Comparison of ENCODE assay signal across 9 cellular contexts in genomic region chr18:63592506-63592905, GRCh38. TPM values are rescaled to one million over a fixed set of nuclear protein-coding genes. Genes with fewer than 3 reads are reported as not detected.
"Had no signal": no experiment of that assay in that cellular context is flagged by ENCODE, and none has a peak within 500 bp of the region (broad histone marks: within the 10 kb centered on the region; RNA-seq: fewer than 3 reads in every experiment).

No MANE protein-coding gene starts in this region.

- H3K9me3 ChIP-seq: HAP-1 had no signal

- H3K4me3 ChIP-seq: HAP-1, K562 had no signal

- DNase-seq: GOT3, H7, IMR-90, KG1 had no signal

- H3K36me3 ChIP-seq: HAP-1 had no signal

- ATAC-seq: HCT116, K562 had no signal

- H3K4me1 ChIP-seq: HAP-1 had no signal

RNA-seq across cellular contexts. Expression of gene SERPINB13, which starts 5.4 kb away (rescaled TPM):
- total RNA-seq: H4, H7, HT-29, IMR-90, K562 had no signal
- polyA plus RNA-seq: IMR-90, K562 had no signal

RNA-seq across cellular contexts. Expression of gene SERPINB12, which starts 50.3 kb away (rescaled TPM):
- total RNA-seq: H4, H7, HT-29, IMR-90, K562 had no signal
- polyA plus RNA-seq: IMR-90, K562 had no signal

RNA-seq across cellular contexts. Expression of gene SERPINB4, which starts 51.5 kb away (rescaled TPM):
- total RNA-seq: H4, H7, HT-29, IMR-90, K562 had no signal
- polyA plus RNA-seq: IMR-90, K562 had no signal
